ENCODE assay signal across 8 cellular contexts in genomic region chr13:99258210-99258860, GRCh38. TPM values are rescaled to one million over a fixed set of nuclear protein-coding genes. Genes with fewer than 3 reads are reported as not detected.
DNase-seq lines count a peak whose midpoint lies in the region; ATAC-seq and TF ChIP-seq lines count a peak whose summit lies in the region.

GPR18 (minus strand) TSS chr13:99258379; CDS start chr13:99255872, 2,507 bp downstream.

- H3K27me3 ChIP-seq in CD4-positive, CD25-positive, alpha-beta regulatory T cell (ENCODE audit: control insufficient read depth, insufficient read depth, low read length): no peaks in the 10 kb centered on the region
- H3K27me3 ChIP-seq in tibial artery: no peaks in the 10 kb centered on the region

- H3K4me3 Mint-ChIP-seq in CD4-positive, CD25-positive, alpha-beta regulatory T cell: peak within 1 kb of the TSS; percentile 87 to 94 (median 92)
- peak within 1 kb of the TSS; percentile 93 for H3K4me3 Mint-ChIP-seq in activated T-helper 17 cell treated with anti-CD3 and anti-CD28 coated beads, Interleukin-2, amount 50 U/mL, for 72 hours

- H3K9me3 ChIP-seq in CD4-positive, CD25-positive, alpha-beta regulatory T cell (ENCODE audit: control insufficient read depth in 2 of 2, low read length in 2 of 2): no peaks in the 10 kb centered on the region
- no peaks in the 10 kb centered on the region for H3K9me3 ChIP-seq in tibial artery

- H3K4me1 Mint-ChIP-seq in CD4-positive, CD25-positive, alpha-beta regulatory T cell: peaks cover 14 to 73% (median 47%) of the 10 kb centered on the region in 4 donors
- H3K4me1 Mint-ChIP-seq in activated T-helper 17 cell treated with anti-CD3 and anti-CD28 coated beads, Interleukin-2, amount 50 U/mL, for 72 hours: peaks cover 40% of the 10 kb centered on the region

- H3K27me3 Mint-ChIP-seq in CD4-positive, CD25-positive, alpha-beta regulatory T cell: no peaks in the 10 kb centered on the region
- H3K27me3 Mint-ChIP-seq in activated T-helper 17 cell treated with anti-CD3 and anti-CD28 coated beads, Interleukin-2, amount 50 U/mL, for 72 hours: no peaks in the 10 kb centered on the region

- H3K4me1 ChIP-seq in CD4-positive, CD25-positive, alpha-beta regulatory T cell (ENCODE audit: control insufficient read depth, insufficient read depth, low read length, poor library complexity, severe bottlenecking): peaks cover 39% of the 10 kb centered on the region
- H3K4me1 ChIP-seq in tibial artery: peaks cover 0 to 13% (median 2%) of the 10 kb centered on the region in 4 donors

- H3K27ac ChIP-seq in CD4-positive, CD25-positive, alpha-beta regulatory T cell (ENCODE audit: insufficient read depth, low read length, poor library complexity, severe bottlenecking): peak within 1 kb of the TSS; percentile 80
- no peak within 1 kb of the TSS for H3K27ac ChIP-seq in tibial artery

- peak; percentile 10 to 88 (median 74) for DNase-seq in CD4-positive, CD25-positive, alpha-beta regulatory T cell
- DNase-seq in GF-D8 (lab: John Stamatoyannopoulos, UW) (no peak), tibial artery (no peak), C1 segment of cervical spinal cord (lab: John Stamatoyannopoulos, UW) (no peak), 8988T (no peak)

- peak; percentile 87 to 88 for ATAC-seq in CD4-positive, CD25-positive, alpha-beta regulatory T cell (ENCODE audit: low read depth in 2 of 2)
- ATAC-seq in GM19452 (IDR thresholded peaks at IDR 0.05; ENCODE audit: unreplicated experiment) (peak; percentile 91), HG03354 (IDR thresholded peaks at IDR 0.05; ENCODE audit: poor library complexity, severe bottlenecking, unreplicated experiment) (peak; percentile 94)
- ATAC-seq in activated T-helper 17 cell treated with anti-CD3 and anti-CD28 coated beads, Interleukin-2, amount 50 U/mL, for 72 hours (replicated peaks): peak; percentile 92

- peak within 1 kb of the TSS; percentile 91 to 99 (median 94) for H3K27ac Mint-ChIP-seq in CD4-positive, CD25-positive, alpha-beta regulatory T cell
- H3K27ac Mint-ChIP-seq in activated T-helper 17 cell treated with anti-CD3 and anti-CD28 coated beads, Interleukin-2, amount 50 U/mL, for 72 hours: peak within 1 kb of the TSS; percentile 85

- H3K36me3 ChIP-seq in CD4-positive, CD25-positive, alpha-beta regulatory T cell (ENCODE audit: control insufficient read depth, insufficient read depth, low read length): peaks cover 19% of the 10 kb centered on the region
- peaks cover 0 to 12% (median 0%) of the 10 kb centered on the region in 3 donors for H3K36me3 ChIP-seq in tibial artery

- TF ChIP-seq CTCF in tibial artery (IDR thresholded peaks at IDR 0.05): no peak

- peaks cover 30% of the 10 kb centered on the region for H3K36me3 Mint-ChIP-seq in CD4-positive, CD25-positive, alpha-beta regulatory T cell
- peaks cover 70% of the 10 kb centered on the region for H3K36me3 Mint-ChIP-seq in activated T-helper 17 cell treated with anti-CD3 and anti-CD28 coated beads, Interleukin-2, amount 50 U/mL, for 72 hours (ENCODE audit: low read depth)

- H3K9me3 Mint-ChIP-seq in CD4-positive, CD25-positive, alpha-beta regulatory T cell: no peaks in the 10 kb centered on the region
- H3K9me3 Mint-ChIP-seq in activated T-helper 17 cell treated with anti-CD3 and anti-CD28 coated beads, Interleukin-2, amount 50 U/mL, for 72 hours: no peaks in the 10 kb centered on the region

- intact Hi-C loops in tibial artery (cut with DNase I; ENCODE audit: low total_unique reads): no loop called here

- H3K4me3 ChIP-seq in CD4-positive, CD25-positive, alpha-beta regulatory T cell (ENCODE audit: low read depth, low read length): peak within 1 kb of the TSS; percentile 96
- H3K4me3 ChIP-seq in tibial artery: no peak within 1 kb of the TSS

RNA-seq across cellular contexts. Expression of gene GPR18, which starts in this region (rescaled TPM):
- total RNA-seq in CD4-positive, CD25-positive, alpha-beta regulatory T cell: 8.6 TPM
- 10 to 100 TPM in 2 of 4 donors, 1 to 10 TPM in 2; 6.1 to 22.6 (median 10.5) TPM for polyA plus RNA-seq in CD4-positive, CD25-positive, alpha-beta regulatory T cell
- total RNA-seq in activated T-helper 17 cell treated with anti-CD3 and anti-CD28 coated beads, Interleukin-2, amount 50 U/mL, for 72 hours: 10 to 100 TPM in 1 of 2 donors, 1 to 10 TPM in 1; 8.7 to 10.1 TPM

Comparison
In these comparisons a context has a peak if more than half of its experiments do, and no peak if none do; other contexts are left out.
1. DNase-seq: peak in CD4-positive, CD25-positive, alpha-beta regulatory T cell (3 of 3); none in GF-D8 (single experiment), tibial artery (0 of 2), C1 segment of cervical spinal cord (0 of 14) and 8988T (single experiment).
2. Peak in every context shown above with its lines, with median percentiles within 50 percentile points of each other: ATAC-seq.